8 cellular contexts compared by ENCODE assay signal in the genomic region with DNA sequence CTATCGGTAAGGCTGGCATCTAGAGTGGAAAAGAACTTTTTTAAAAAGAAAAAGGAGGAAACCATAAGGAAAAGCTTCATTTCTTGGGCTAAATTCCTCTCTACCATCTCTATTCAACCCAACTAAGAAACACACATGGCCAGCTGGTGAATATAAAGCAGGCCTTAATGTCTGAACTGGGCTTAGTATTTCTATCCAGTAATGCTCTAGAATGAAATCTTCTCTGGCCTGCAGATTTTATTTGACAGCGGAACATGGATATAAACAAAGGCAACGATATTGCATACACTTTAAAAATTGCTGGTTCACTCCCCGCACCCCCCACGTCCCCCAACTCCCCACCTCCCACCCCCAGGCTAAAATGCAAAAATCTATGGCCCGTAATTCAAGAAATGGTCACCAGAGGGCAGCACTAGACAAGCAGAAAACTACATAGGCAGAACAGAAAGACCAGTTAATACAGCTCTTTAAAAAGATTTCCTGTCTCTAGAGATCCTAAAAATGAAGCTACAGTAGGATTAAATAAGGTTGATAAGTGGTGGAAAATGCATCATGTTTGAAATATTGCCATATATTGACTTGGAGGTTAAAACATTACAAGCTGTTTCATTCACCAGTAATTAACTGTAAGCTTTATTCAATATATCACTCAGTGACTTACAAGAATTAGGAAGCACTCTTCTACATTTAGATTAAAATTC.
A peak's percentile ranks its signal among the peaks of the same experiment; 100 is the strongest.
DNase-seq lines count a peak whose midpoint lies in the region; ATAC-seq and TF ChIP-seq lines count a peak whose summit lies in the region.

No MANE protein-coding gene starts in this region.

- H3K9me3 Mint-ChIP-seq in CD4-positive, alpha-beta T cell = no peaks in the 10 kb centered on the region
- no peaks in the 10 kb centered on the region for H3K9me3 Mint-ChIP-seq in stimulated activated naive B cell treated with anti-CD40 and anti-IgM and Interleukin-4, amounts not matched to agents 10 μg/mL and 1 μg/mL and 100 μg/mL, for 72 hours

- POLR2A ChIA-PET in CD4-positive, alpha-beta T cell (lab: Charles Lee) = interaction anchor here (0.6 to 1.2 kb wide), 5 partner anchors 156 to 288 kb away, joined by 3 to 11 read pairs (median 5); no protein-coding TSS in a partner anchor

- H3K36me3 Mint-ChIP-seq in CD4-positive, alpha-beta T cell (ENCODE audit: low read depth) = no peaks in the 10 kb centered on the region
- no peaks in the 10 kb centered on the region for H3K36me3 Mint-ChIP-seq in stimulated activated naive B cell treated with anti-CD40 and anti-IgM and Interleukin-4, amounts not matched to agents 10 μg/mL and 1 μg/mL and 100 μg/mL, for 72 hours

- H3K27ac ChIP-seq in CD4-positive, alpha-beta T cell (ENCODE audit: low read depth, low read length) = no peak overlapping the region

- H3K4me3 Mint-ChIP-seq in CD4-positive, alpha-beta T cell = no peak overlapping the region
- H3K4me3 Mint-ChIP-seq in stimulated activated naive B cell treated with anti-CD40 and anti-IgM and Interleukin-4, amounts not matched to agents 10 μg/mL and 1 μg/mL and 100 μg/mL, for 72 hours = no peak overlapping the region

- DNase-seq in CD4-positive, alpha-beta T cell = peak; percentile 19 to 46 (median 38)
- peak; percentile 78 for DNase-seq in NAMALWA (ENCODE audit: low spot score)
- DNase-seq in activated CD4-positive, CD25-positive, alpha-beta regulatory T cell treated with anti-CD3 and anti-CD28 coated beads, Interleukin-2, amount 50 U/mL, for 72 hours = peak; percentile 45
- DNase-seq in dermis blood vessel endothelial cell = peak; percentile 67
- peak; percentile 65 for DNase-seq in medulla oblongata (ENCODE audit: extremely low spot score)
- peak; percentile 18 for DNase-seq in stimulated activated naive B cell treated with anti-CD40 and anti-IgM and Interleukin-4, amounts not matched to agents 10 μg/mL and 1 μg/mL and 100 μg/mL, for 72 hours

- H3K27me3 ChIP-seq in CD4-positive, alpha-beta T cell (ENCODE audit: control insufficient read depth, insufficient read depth, low read length) = no peaks in the 10 kb centered on the region

- ATAC-seq in CD4-positive, alpha-beta T cell (ENCODE audit: poor library complexity) = peak; percentile 52
- ATAC-seq in GM19455 (IDR thresholded peaks at IDR 0.05; ENCODE audit: unreplicated experiment) = peak; percentile 59
- peak; percentile 56 to 59 for ATAC-seq in stimulated activated naive B cell treated with anti-CD40 and anti-IgM and Interleukin-4, amounts not matched to agents 10 μg/mL and 1 μg/mL and 100 μg/mL, for 72 hours (replicated peaks)
- ATAC-seq in HG03045 (IDR thresholded peaks at IDR 0.05; ENCODE audit: unreplicated experiment) = no peak

- no peaks in the 10 kb centered on the region for H3K9me3 ChIP-seq in CD4-positive, alpha-beta T cell (ENCODE audit: control insufficient read depth, low read length)

- H3K27ac Mint-ChIP-seq in CD4-positive, alpha-beta T cell = no peak overlapping the region
- H3K27ac Mint-ChIP-seq in stimulated activated naive B cell treated with anti-CD40 and anti-IgM and Interleukin-4, amounts not matched to agents 10 μg/mL and 1 μg/mL and 100 μg/mL, for 72 hours = no peak overlapping the region

- intact Hi-C loops in CD4-positive, alpha-beta T cell (cut with DNase I, micrococcal nuclease) = loop anchor here (1.0 to 10.0 kb wide), 5 partner anchors 161 to 484 kb away; no protein-coding TSS in a partner anchor

- no peaks in the 10 kb centered on the region for H3K27me3 Mint-ChIP-seq in CD4-positive, alpha-beta T cell
- H3K27me3 Mint-ChIP-seq in stimulated activated naive B cell treated with anti-CD40 and anti-IgM and Interleukin-4, amounts not matched to agents 10 μg/mL and 1 μg/mL and 100 μg/mL, for 72 hours = peaks cover 0 to under 1% of the 10 kb centered on the region in 2 donors

- TF ChIP-seq CTCF in CD4-positive, alpha-beta T cell (IDR thresholded peaks at IDR 0.05) = peak; percentile 81

- no peaks in the 10 kb centered on the region for H3K4me1 Mint-ChIP-seq in CD4-positive, alpha-beta T cell (ENCODE audit: low read depth)
- no peaks in the 10 kb centered on the region for H3K4me1 Mint-ChIP-seq in stimulated activated naive B cell treated with anti-CD40 and anti-IgM and Interleukin-4, amounts not matched to agents 10 μg/mL and 1 μg/mL and 100 μg/mL, for 72 hours

- CTCF ChIA-PET in CD4-positive, alpha-beta T cell (lab: Charles Lee) = interaction anchor here (0.6 to 3.4 kb wide), 15 partner anchors 8 to 1358 kb away, joined by 3 to 31 read pairs (median 4); no protein-coding TSS in a partner anchor

Comparison
In these comparisons a context has a peak if more than half of its experiments do, and no peak if none do; other contexts are left out.
1. DNase-seq: peak in every context shown above with its lines; median percentile 78 in NAMALWA; 67 in dermis blood vessel endothelial cell; 65 in medulla oblongata; 45 in activated CD4-positive, CD25-positive, alpha-beta regulatory T cell treated with anti-CD3 and anti-CD28 coated beads, Interleukin-2, amount 50 U/mL, for 72 hours; 38 in CD4-positive, alpha-beta T cell; 18 in stimulated activated naive B cell treated with anti-CD40 and anti-IgM and Interleukin-4, amounts not matched to agents 10 μg/mL and 1 μg/mL and 100 μg/mL, for 72 hours.